Comparison of ENCODE assay signal across 8 cellular contexts in genomic region chr12:109134186-109134917, GRCh38. TPM values are rescaled to one million over a fixed set of nuclear protein-coding genes. Genes with fewer than 3 reads are reported as not detected.
A peak's percentile ranks its signal among the peaks of the same experiment; 100 is the strongest.
DNase-seq lines count a peak whose midpoint lies in the region; ATAC-seq and TF ChIP-seq lines count a peak whose summit lies in the region.

No MANE protein-coding gene starts in this region.

- H3K4me1 ChIP-seq in left ventricle myocardium inferior (peaks cover 100% of the 10 kb centered on the region), thyroid gland (peaks cover 50 to 64% of the 10 kb centered on the region in 2 donors), mesenchymal stem cell (ENCODE audit: control insufficient read depth, insufficient read depth, low read depth, low read length) (no peaks in the 10 kb centered on the region)

- H4K8ac ChIP-seq in mesenchymal stem cell (ENCODE audit: low read length), result no peak overlapping the region

- DNase-seq in DMS53 (lab: John Stamatoyannopoulos, UW) (peak; percentile 56), DMS53 treated with DMSO at 0.1 percent for 48 hours (lab: John Stamatoyannopoulos, UW; ENCODE audit: unreplicated experiment) (no peak), left ventricle myocardium inferior (peak; percentile 58), thyroid gland (peak; percentile 30 to 50), mesenchymal stem cell (no peak)

- ATAC-seq in HG03354 (IDR thresholded peaks at IDR 0.05; ENCODE audit: poor library complexity, severe bottlenecking, unreplicated experiment), result no peak
- ATAC-seq in HG03457 (IDR thresholded peaks at IDR 0.05; ENCODE audit: unreplicated experiment), result no peak

- H3K4me3 ChIP-seq in left ventricle myocardium inferior (no peak overlapping the region), thyroid gland (replicated peaks in 1 of 3) (no peak overlapping the region), mesenchymal stem cell (ENCODE audit: insufficient read depth in 1 of 2, low read depth in 1 of 2, low read length in 2 of 2) (no peak overlapping the region)

- no peak overlapping the region for H2BK15ac ChIP-seq in mesenchymal stem cell (ENCODE audit: low read depth, poor library complexity, severe bottlenecking)

- no peak overlapping the region for H2AK5ac ChIP-seq in mesenchymal stem cell (ENCODE audit: low read length, severe bottlenecking)

- TF ChIP-seq CTCF in VCaP (conservative IDR thresholded peaks at IDR 0.05) (peak; percentile 76), left ventricle myocardium inferior (IDR thresholded peaks at IDR 0.05; ENCODE audit: borderline replicate concordance) (peak; percentile 63), thyroid gland (IDR thresholded peaks at IDR 0.05) (peak in 4 of 6 experiments; percentile 17 to 46 (median 34))

- 49 to 59% methylated on average over 6 of the region's 6 CpGs for WGBS in thyroid gland, 2 donors
- 66% methylated on average over 6 of the region's 6 CpGs for WGBS in mesenchymal stem cell

- H3K27ac ChIP-seq in VCaP (no peak overlapping the region), left ventricle myocardium inferior (replicated peaks) (peak overlapping the region; percentile 68), thyroid gland (peak overlapping the region; percentile 1 to 64 (median 22)), mesenchymal stem cell (ENCODE audit: low read length, poor library complexity, severe bottlenecking) (no peak overlapping the region)

- H3K4ac ChIP-seq in mesenchymal stem cell (ENCODE audit: low read depth in 1 of 2, low read length in 2 of 2), result no peak overlapping the region

- H4K91ac ChIP-seq in mesenchymal stem cell (ENCODE audit: low read length), result no peak overlapping the region

- H2BK12ac ChIP-seq in mesenchymal stem cell (ENCODE audit: low read length in 2 of 2), result no peak overlapping the region

- no peak for TF ChIP-seq POLR2A in thyroid gland (IDR thresholded peaks at IDR 0.05)

- H3K79me1 ChIP-seq in mesenchymal stem cell (replicated peaks; ENCODE audit: low read length, poor library complexity, severe bottlenecking), result no peaks in the 10 kb centered on the region

- H2AFZ ChIP-seq in mesenchymal stem cell (ENCODE audit: low read depth, low read length), result no peak overlapping the region

- H3K9ac ChIP-seq in mesenchymal stem cell (ENCODE audit: low read length), result no peak overlapping the region

- peaks cover 8% of the 10 kb centered on the region for H3K9me3 ChIP-seq in left ventricle myocardium inferior (replicated peaks)
- H3K9me3 ChIP-seq in thyroid gland, result no peaks in the 10 kb centered on the region
- H3K9me3 ChIP-seq in mesenchymal stem cell (ENCODE audit: control insufficient read depth, low read length), result peaks cover 5% of the 10 kb centered on the region

- H3K18ac ChIP-seq in mesenchymal stem cell (ENCODE audit: low read depth in 1 of 2, low read length in 2 of 2), result no peak overlapping the region

- H3K36me3 ChIP-seq in left ventricle myocardium inferior (peaks cover 7% of the 10 kb centered on the region), thyroid gland (no peaks in the 10 kb centered on the region), mesenchymal stem cell (ENCODE audit: control insufficient read depth in 1 of 2, insufficient read depth in 2 of 2, low read depth in 1 of 2, low read length in 2 of 2) (no peaks in the 10 kb centered on the region)

- no peak overlapping the region for H3K14ac ChIP-seq in mesenchymal stem cell (ENCODE audit: low read length in 2 of 2)

- H3K23ac ChIP-seq in mesenchymal stem cell (ENCODE audit: low read length in 2 of 2), result no peak overlapping the region

- H3K4me2 ChIP-seq in mesenchymal stem cell (ENCODE audit: low read length, poor library complexity, severe bottlenecking), result no peak overlapping the region

- H3K27me3 ChIP-seq in left ventricle myocardium inferior (ENCODE audit: low read depth), result no peaks in the 10 kb centered on the region
- H3K27me3 ChIP-seq in thyroid gland, result no peaks in the 10 kb centered on the region
- peaks cover 2 to 12% of the 10 kb centered on the region in 2 experiments for H3K27me3 ChIP-seq in mesenchymal stem cell (ENCODE audit: control insufficient read depth in 1 of 2, insufficient read depth in 1 of 2, low read length in 2 of 2)

- H2BK120ac ChIP-seq in mesenchymal stem cell (ENCODE audit: low read depth, low read length), result no peak overlapping the region

- no peak overlapping the region for H2BK5ac ChIP-seq in mesenchymal stem cell (ENCODE audit: low read depth, low read length, poor library complexity, severe bottlenecking)

- intact Hi-C loops in left ventricle myocardium inferior (cut with micrococcal nuclease) (no loop called here), thyroid gland (cut with DNase I) (no loop called here)

RNA-seq across cellular contexts. Expression of gene ACACB, which starts 18.0 kb away (rescaled TPM):
- total RNA-seq in left ventricle myocardium inferior (123 TPM), thyroid gland (100 to 1,000 TPM; 115 to 178 (median 140) TPM)
- polyA plus RNA-seq in mesenchymal stem cell (2013, experiment 1 of 2), result 0.69 TPM
- polyA plus RNA-seq in mesenchymal stem cell (2013, experiment 2 of 2), result 0.88 TPM

RNA-seq across cellular contexts. Expression of gene UNG, which starts 37.0 kb away (rescaled TPM):
- total RNA-seq in left ventricle myocardium inferior, result 24.6 TPM
- total RNA-seq in thyroid gland, result 10 to 100 TPM; 33.1 to 45.5 (median 37.5) TPM
- polyA plus RNA-seq in mesenchymal stem cell (2013, experiment 1 of 2), result 8.3 TPM
- 7.7 TPM for polyA plus RNA-seq in mesenchymal stem cell (2013, experiment 2 of 2)

RNA-seq across cellular contexts. Expression of gene ALKBH2, which starts 41.1 kb away (rescaled TPM):
- total RNA-seq in left ventricle myocardium inferior (6.5 TPM), thyroid gland (10 to 100 TPM in 3 of 4 donors, 1 to 10 TPM in 1; 7.6 to 34.5 (median 16.7) TPM)
- 5.5 TPM for polyA plus RNA-seq in mesenchymal stem cell (2013, experiment 1 of 2)
- 7.0 TPM for polyA plus RNA-seq in mesenchymal stem cell (2013, experiment 2 of 2)

Comparison
In these comparisons a context has a peak if more than half of its experiments do, and no peak if none do; other contexts are left out.
1. DNase-seq: peak in DMS53 (single experiment), left ventricle myocardium inferior (single experiment) and thyroid gland (2 of 2); none in DMS53 treated with DMSO at 0.1 percent for 48 hours (single experiment) and mesenchymal stem cell (single experiment).
2. H3K27ac ChIP-seq: peak in left ventricle myocardium inferior (single experiment) and thyroid gland (3 of 3); none in VCaP (single experiment) and mesenchymal stem cell (single experiment).
3. Peak in every context shown above with its lines, with median percentiles within 50 percentile points of each other: CTCF ChIP-seq.